ENCODE assay signal across 15 cellular contexts in genomic region chr1:150106331-150106730, GRCh38. TPM values are rescaled to one million over a fixed set of nuclear protein-coding genes. Genes with fewer than 3 reads are reported as not detected.
DNase-seq lines count a peak whose midpoint lies in the region; ATAC-seq and TF ChIP-seq lines count a peak whose summit lies in the region.
"Had no signal": no experiment of that assay in that cellular context is flagged by ENCODE, and none has a peak within 500 bp of the region (broad histone marks: within the 10 kb centered on the region; RNA-seq: fewer than 3 reads in every experiment).

No MANE protein-coding gene starts in this region.

- ATAC-seq in activated T-cell treated with anti-CD3 and anti-CD28 coated beads, Interleukin-2, amount 50 U/mL, for 4 hours, result peak; percentile 90 to 92
- ATAC-seq: gastrocnemius medialis had no signal

- in situ Hi-C loops in astrocyte of the spinal cord (cut with HindIII; ENCODE audit: low sequenced_read_pairs), result no loop called here

- H3K27me3 ChIP-seq in spleen (replicated peaks in 1 of 7), result no peaks in the 10 kb centered on the region
- H3K27me3 ChIP-seq: breast epithelium, gastrocnemius medialis, tibial artery had no signal

- no peaks in the 10 kb centered on the region for H3K9me3 ChIP-seq in spleen
- H3K9me3 ChIP-seq: breast epithelium, gastrocnemius medialis, tibial artery had no signal

- H3K4me3 ChIP-seq in astrocyte of the spinal cord (ENCODE audit: low read depth, low read length) (no peak overlapping the region), spleen (no peak overlapping the region)
- H3K4me3 ChIP-seq: breast epithelium, gastrocnemius medialis, tibial artery had no signal

- peaks cover 7 to 33% (median 22%) of the 10 kb centered on the region in 6 donors for H3K4me1 ChIP-seq in spleen
- H3K4me1 ChIP-seq: breast epithelium, gastrocnemius medialis, tibial artery had no signal

- H3K9me3 Mint-ChIP-seq in activated T-cell treated with anti-CD3 and anti-CD28 coated beads, Interleukin-2, amount 50 U/mL, for 4 hours, result peaks cover 6% of the 10 kb centered on the region
- peaks cover 6% of the 10 kb centered on the region for H3K9me3 Mint-ChIP-seq in T-helper 1 cell treated with Interleukin-12 subunit alpha and Interleukin-12 subunit beta and Interleukin-4 antibody, amounts not matched to agents 30 μg/mL and 1 μg/mL, for 36 hours

- TF ChIP-seq CTCF in astrocyte of the spinal cord (IDR thresholded peaks at IDR 0.05; ENCODE audit: low read depth, low read length) (no peak), spleen (IDR thresholded peaks at IDR 0.05 in 8 of 11, conservative IDR thresholded peaks at IDR 0.05 in 3 of 11) (no peak)

- H3K36me3 Mint-ChIP-seq in activated T-cell treated with anti-CD3 and anti-CD28 coated beads, Interleukin-2, amount 50 U/mL, for 4 hours (ENCODE audit: insufficient read depth), result peaks cover 2% of the 10 kb centered on the region
- H3K36me3 Mint-ChIP-seq in T-helper 1 cell treated with Interleukin-12 subunit alpha and Interleukin-12 subunit beta and Interleukin-4 antibody, amounts not matched to agents 30 μg/mL and 1 μg/mL, for 36 hours (ENCODE audit: low read depth), result peaks cover 35% of the 10 kb centered on the region

- TF ChIP-seq POLR2A in spleen (IDR thresholded peaks at IDR 0.05), result no peak

- 72 to 84% (median 81%) methylated on average over 7 of the region's 7 CpGs for WGBS in spleen, 5 donors

- peak overlapping the region in 6 of 8 donors; percentile 8 to 55 (median 34) for H3K27ac ChIP-seq in spleen
- H3K27ac ChIP-seq: breast epithelium, gastrocnemius medialis, RWPE1, tibial artery had no signal

- H3K36me3 ChIP-seq in spleen, result peaks cover 0 to 7% (median 0%) of the 10 kb centered on the region in 6 donors
- H3K36me3 ChIP-seq: breast epithelium, gastrocnemius medialis had no signal

- H3K4me3 Mint-ChIP-seq in activated T-cell treated with anti-CD3 and anti-CD28 coated beads, Interleukin-2, amount 50 U/mL, for 4 hours, result peak overlapping the region; percentile 56
- H3K4me3 Mint-ChIP-seq in T-helper 1 cell treated with Interleukin-12 subunit alpha and Interleukin-12 subunit beta and Interleukin-4 antibody, amounts not matched to agents 30 μg/mL and 1 μg/mL, for 36 hours, result peak overlapping the region; percentile 49

- H3K27me3 Mint-ChIP-seq in activated T-cell treated with anti-CD3 and anti-CD28 coated beads, Interleukin-2, amount 50 U/mL, for 4 hours (ENCODE audit: low read depth), result no peaks in the 10 kb centered on the region
- no peaks in the 10 kb centered on the region for H3K27me3 Mint-ChIP-seq in T-helper 1 cell treated with Interleukin-12 subunit alpha and Interleukin-12 subunit beta and Interleukin-4 antibody, amounts not matched to agents 30 μg/mL and 1 μg/mL, for 36 hours (ENCODE audit: low read depth)

- H3K4me1 Mint-ChIP-seq in activated T-cell treated with anti-CD3 and anti-CD28 coated beads, Interleukin-2, amount 50 U/mL, for 4 hours (ENCODE audit: low read depth), result peaks cover 84% of the 10 kb centered on the region
- H3K4me1 Mint-ChIP-seq in T-helper 1 cell treated with Interleukin-12 subunit alpha and Interleukin-12 subunit beta and Interleukin-4 antibody, amounts not matched to agents 30 μg/mL and 1 μg/mL, for 36 hours (ENCODE audit: low read depth), result peaks cover 49% of the 10 kb centered on the region

- H3K27ac Mint-ChIP-seq in T-helper 1 cell treated with Interleukin-12 subunit alpha and Interleukin-12 subunit beta and Interleukin-4 antibody, amounts not matched to agents 30 μg/mL and 1 μg/mL, for 36 hours, result peak overlapping the region; percentile 37

- intact Hi-C loops in spleen (cut with DNase I; ENCODE audit: low total_unique reads), result no loop called here

- no peak for DNase-seq in activated T-cell treated with anti-CD3 and anti-CD28 coated beads, Interleukin-2, amount 50 U/mL, for 4 hours
- DNase-seq in activated T-cell treated with anti-CD3 and anti-CD28 coated beads for 4 hours (no peak), astrocyte of the spinal cord (ENCODE audit: low read depth, low spot score) (peak; percentile 17), spleen (no peak), cerebellum (ENCODE audit: low spot score) (no peak), occipital lobe (lab: John Stamatoyannopoulos, UW) (no peak), GM03348 (ENCODE audit: low spot score) (no peak)
- DNase-seq: gastrocnemius medialis, NCI-H2081, NCI-H774, posterior cingulate gyrus, tibial artery had no signal

RNA-seq across cellular contexts. Expression of gene VPS45, which starts 38.8 kb away (rescaled TPM):
- total RNA-seq in activated T-cell treated with anti-CD3 and anti-CD28 coated beads, Interleukin-2, amount 50 U/mL, for 4 hours, result 10 to 100 TPM; 17.8 to 19.9 (median 18.6) TPM
- total RNA-seq in spleen, result 10 to 100 TPM; 35.8 to 62.8 (median 47.4) TPM
- polyA plus RNA-seq in spleen, result 10 to 100 TPM; 16.2 to 22.7 (median 21.6) TPM
- 101 TPM for total RNA-seq in cerebellum
- 84.2 TPM for total RNA-seq in occipital lobe

RNA-seq across cellular contexts. Expression of gene PLEKHO1, which starts 43.4 kb away (rescaled TPM):
- 10 to 100 TPM; 16.6 to 20.9 (median 17.7) TPM for total RNA-seq in activated T-cell treated with anti-CD3 and anti-CD28 coated beads, Interleukin-2, amount 50 U/mL, for 4 hours
- total RNA-seq in spleen (100 to 1,000 TPM in 5 of 7 donors, 10 to 100 TPM in 2; 95.9 to 147 (median 121) TPM), cerebellum (40.6 TPM), occipital lobe (52.7 TPM)
- polyA plus RNA-seq in spleen, result 100 to 1,000 TPM; 154 to 228 (median 166) TPM
